28 cellular contexts compared by ENCODE assay signal in genomic region chr3:171600030-171600429, GRCh38.
"Had no signal": no experiment of that assay in that cellular context is flagged by ENCODE, and none has a peak within 500 bp of the region (broad histone marks: within the 10 kb centered on the region; RNA-seq: fewer than 3 reads in every experiment).

No MANE protein-coding gene starts in this region.

- H3K4me3 Mint-ChIP-seq: stimulated activated effector memory CD8-positive, alpha-beta T cell treated with anti-CD3 and anti-CD28 coated beads, Interleukin-12 subunit alpha, Interleukin-12 subunit beta, amount 100 ng/mL, for 72 hours; stimulated activated memory B cell treated with anti-CD40 and anti-IgM and Interleukin-4, amounts not matched to agents 10 μg/mL and 1 μg/mL and 100 μg/mL, for 72 hours; stimulated activated naive B cell treated with anti-CD40 and anti-IgM and Interleukin-4, amounts not matched to agents 10 μg/mL and 1 μg/mL and 100 μg/mL, for 72 hours; stimulated activated naive CD8-positive, alpha-beta T cell treated with anti-CD3 and anti-CD28 coated beads, Interleukin-15, amount 100 ng/mL, for 72 hours; stimulated activated naive CD8-positive, alpha-beta T cell treated with anti-CD3 and anti-CD28 coated beads, Interleukin-15, Interleukin-2, amounts not matched to agents 100 ng/mL and 50 ng/mL, for 24 hours; type B pancreatic cell had no signal

- H3K4me1 ChIP-seq: stomach, suprapubic skin, testis, thyroid gland, tibial artery, tibial nerve, transverse colon, upper lobe of left lung, upper lobe of right lung, uterus, vagina had no signal

- H3K36me3 ChIP-seq: thyroid gland, transverse colon, uterus had no signal

- H3K9me3 ChIP-seq: stomach, suprapubic skin, testis, thoracic aorta, thyroid gland, tibial artery, tibial nerve, transverse colon, upper lobe of left lung, upper lobe of right lung, uterus, vagina had no signal

- H3K9me3 Mint-ChIP-seq: stimulated activated effector memory CD8-positive, alpha-beta T cell treated with anti-CD3 and anti-CD28 coated beads, Interleukin-12 subunit alpha, Interleukin-12 subunit beta, amount 100 ng/mL, for 72 hours; stimulated activated memory B cell treated with anti-CD40 and anti-IgM and Interleukin-4, amounts not matched to agents 10 μg/mL and 1 μg/mL and 100 μg/mL, for 72 hours; stimulated activated naive B cell treated with anti-CD40 and anti-IgM and Interleukin-4, amounts not matched to agents 10 μg/mL and 1 μg/mL and 100 μg/mL, for 72 hours; stimulated activated naive CD8-positive, alpha-beta T cell treated with anti-CD3 and anti-CD28 coated beads, Interleukin-15, amount 100 ng/mL, for 72 hours; stimulated activated naive CD8-positive, alpha-beta T cell treated with anti-CD3 and anti-CD28 coated beads, Interleukin-15, Interleukin-2, amounts not matched to agents 100 ng/mL and 50 ng/mL, for 24 hours; type B pancreatic cell had no signal

- H3K4me3 ChIP-seq: stomach, suprapubic skin, testis, thoracic aorta, thyroid gland, tibial artery, tibial nerve, transverse colon, upper lobe of left lung, upper lobe of right lung, uterus, vagina had no signal

- FAIRE-seq: urothelium cell line had no signal

- H3K36me3 Mint-ChIP-seq: stimulated activated memory B cell treated with anti-CD40 and anti-IgM and Interleukin-4, amounts not matched to agents 10 μg/mL and 1 μg/mL and 100 μg/mL, for 72 hours; stimulated activated naive B cell treated with anti-CD40 and anti-IgM and Interleukin-4, amounts not matched to agents 10 μg/mL and 1 μg/mL and 100 μg/mL, for 72 hours; type B pancreatic cell had no signal

- DNase-seq: stimulated activated CD4-positive, alpha-beta T cell treated with anti-CD3 and anti-CD28 coated beads, Interleukin-2, amount 100 ng/mL, for 48 hours; stimulated activated CD4-positive, alpha-beta T cell treated with anti-CD3 and anti-CD28 coated beads, Interleukin-4, amount 100 ng/mL, for 1 hour; stimulated activated CD4-positive, alpha-beta T cell treated with anti-CD3 and anti-CD28 coated beads, Interleukin-4, amount 100 ng/mL, for 24 hours; stimulated activated CD4-positive, alpha-beta T cell treated with anti-CD3 and anti-CD28 coated beads, Interleukin-4, amount 100 ng/mL, for 4 hours; stimulated activated CD8-positive, alpha-beta memory T cell treated with anti-CD3 and anti-CD28 coated beads, Interleukin-4, amount 100 ng/mL, for 48 hours; stimulated activated naive B cell treated with anti-CD40 and anti-IgM and Interleukin-4, amounts not matched to agents 10 μg/mL and 1 μg/mL and 100 μg/mL, for 72 hours; stimulated activated naive CD4-positive, alpha-beta T cell; stimulated activated naive CD4-positive, alpha-beta T cell treated with Interleukin-2 at 50 U/mL for 16 hours; stimulated activated naive CD8-positive, alpha-beta T cell treated with anti-CD3 and anti-CD28 coated beads, Interleukin-15, amount 100 ng/mL, for 72 hours; stimulated activated naive CD8-positive, alpha-beta T cell treated with anti-CD3 and anti-CD28 coated beads, Interleukin-15, Interleukin-2, amounts not matched to agents 100 U/mL and 50 U/mL, for 24 hours; stomach; substantia nigra; testis; thyroid gland; tibial artery; transverse colon; upper lobe of left lung; upper lobe of right lung; uterus had no signal

- H3K27me3 ChIP-seq: stomach, suprapubic skin, testis, thyroid gland, tibial artery, tibial nerve, transverse colon, upper lobe of left lung, upper lobe of right lung, uterus, vagina had no signal

- H3K27me3 Mint-ChIP-seq: stimulated activated memory B cell treated with anti-CD40 and anti-IgM and Interleukin-4, amounts not matched to agents 10 μg/mL and 1 μg/mL and 100 μg/mL, for 72 hours; stimulated activated naive B cell treated with anti-CD40 and anti-IgM and Interleukin-4, amounts not matched to agents 10 μg/mL and 1 μg/mL and 100 μg/mL, for 72 hours; stimulated activated naive CD8-positive, alpha-beta T cell treated with anti-CD3 and anti-CD28 coated beads, Interleukin-15, amount 100 ng/mL, for 72 hours; stimulated activated naive CD8-positive, alpha-beta T cell treated with anti-CD3 and anti-CD28 coated beads, Interleukin-15, Interleukin-2, amounts not matched to agents 100 ng/mL and 50 ng/mL, for 24 hours; type B pancreatic cell had no signal

- ATAC-seq: stimulated activated effector memory CD8-positive, alpha-beta T cell treated with anti-CD3 and anti-CD28 coated beads, Interleukin-12 subunit alpha, Interleukin-12 subunit beta, amount 100 ng/mL, for 72 hours; stimulated activated memory B cell treated with anti-CD40 and anti-IgM and Interleukin-4, amounts not matched to agents 10 μg/mL and 1 μg/mL and 100 μg/mL, for 72 hours; stimulated activated naive B cell treated with anti-CD40 and anti-IgM and Interleukin-4, amounts not matched to agents 10 μg/mL and 1 μg/mL and 100 μg/mL, for 72 hours; stimulated activated naive CD8-positive, alpha-beta T cell treated with anti-CD3 and anti-CD28 coated beads, Interleukin-15, amount 100 ng/mL, for 72 hours; stimulated activated naive CD8-positive, alpha-beta T cell treated with anti-CD3 and anti-CD28 coated beads, Interleukin-15, Interleukin-2, amounts not matched to agents 100 U/mL and 50 U/mL, for 24 hours; upper lobe of right lung had no signal

- H3K27ac Mint-ChIP-seq: stimulated activated effector memory CD8-positive, alpha-beta T cell treated with anti-CD3 and anti-CD28 coated beads, Interleukin-12 subunit alpha, Interleukin-12 subunit beta, amount 100 ng/mL, for 72 hours; stimulated activated memory B cell treated with anti-CD40 and anti-IgM and Interleukin-4, amounts not matched to agents 10 μg/mL and 1 μg/mL and 100 μg/mL, for 72 hours; stimulated activated naive B cell treated with anti-CD40 and anti-IgM and Interleukin-4, amounts not matched to agents 10 μg/mL and 1 μg/mL and 100 μg/mL, for 72 hours; stimulated activated naive CD8-positive, alpha-beta T cell treated with anti-CD3 and anti-CD28 coated beads, Interleukin-15, Interleukin-2, amounts not matched to agents 100 ng/mL and 50 ng/mL, for 24 hours; type B pancreatic cell had no signal

- H3K4me1 Mint-ChIP-seq: stimulated activated effector memory CD8-positive, alpha-beta T cell treated with anti-CD3 and anti-CD28 coated beads, Interleukin-12 subunit alpha, Interleukin-12 subunit beta, amount 100 ng/mL, for 72 hours; stimulated activated memory B cell treated with anti-CD40 and anti-IgM and Interleukin-4, amounts not matched to agents 10 μg/mL and 1 μg/mL and 100 μg/mL, for 72 hours; stimulated activated naive B cell treated with anti-CD40 and anti-IgM and Interleukin-4, amounts not matched to agents 10 μg/mL and 1 μg/mL and 100 μg/mL, for 72 hours; stimulated activated naive CD8-positive, alpha-beta T cell treated with anti-CD3 and anti-CD28 coated beads, Interleukin-15, amount 100 ng/mL, for 72 hours had no signal

- H3K27ac ChIP-seq: stomach, suprapubic skin, testis, thoracic aorta, thyroid gland, tibial artery, tibial nerve, transverse colon, upper lobe of left lung, upper lobe of right lung, uterus, vagina had no signal
